In the genomic region with DNA sequence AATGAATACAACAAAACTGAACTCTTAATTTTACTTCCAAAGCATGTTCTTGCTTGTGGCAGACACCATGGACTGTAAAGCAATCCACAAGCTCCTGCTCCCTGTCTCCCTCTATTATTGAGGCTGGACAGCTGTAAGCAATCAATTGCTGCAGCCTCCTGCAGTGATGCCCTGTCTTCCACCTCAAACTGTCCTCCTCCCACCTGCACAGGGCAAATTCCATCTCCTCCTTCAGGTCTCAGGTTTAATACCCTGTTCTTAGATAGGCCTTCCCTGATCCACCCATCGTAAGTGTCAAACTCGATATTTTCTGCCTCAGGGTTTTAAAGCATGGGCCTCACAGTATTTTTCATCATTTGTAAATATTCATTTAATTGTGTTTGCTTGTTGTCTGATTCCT, we compare ENCODE assay signal across 25 cellular contexts.
"Had no signal": no experiment of that assay in that cellular context is flagged by ENCODE, and none has a peak within 500 bp of the region (broad histone marks: within the 10 kb centered on the region; RNA-seq: fewer than 3 reads in every experiment).

No MANE protein-coding gene starts in this region.

- H3K4me1 ChIP-seq: psoas muscle, sigmoid colon, suprapubic skin, transverse colon, upper lobe of right lung, uterus had no signal

- H3K9me3 ChIP-seq: mucosa of descending colon, ovary, psoas muscle, sigmoid colon, suprapubic skin, transverse colon, upper lobe of right lung, uterus had no signal

- H3K4me3 ChIP-seq: dorsolateral prefrontal cortex, lung, mucosa of descending colon, neural progenitor cell, ovary, psoas muscle, sigmoid colon, suprapubic skin, transverse colon, upper lobe of right lung, uterus had no signal

- ATAC-seq: left lobe of liver; mucosa of descending colon; natural killer cell treated with Interleukin-12 subunit alpha and Interleukin-12 subunit beta and Interleukin-15 and Interleukin-18, amount 100 ng/mL, for 72 hours; psoas muscle; right cardiac atrium; stimulated activated memory B cell treated with anti-CD40 and anti-IgM and Interleukin-4, amounts not matched to agents 10 μg/mL and 1 μg/mL and 100 μg/mL, for 72 hours; stimulated activated naive CD8-positive, alpha-beta T cell treated with anti-CD3 and anti-CD28 coated beads, Interleukin-15, Interleukin-2, amounts not matched to agents 100 U/mL and 50 U/mL, for 24 hours; upper lobe of right lung had no signal

- H3K27ac ChIP-seq: dorsolateral prefrontal cortex, neural progenitor cell, ovary, psoas muscle, sigmoid colon, suprapubic skin, transverse colon, upper lobe of right lung, uterus had no signal

- DNase-seq: dorsolateral prefrontal cortex; effector CD4-positive, alpha-beta T cell; hypothalamus; immature natural killer cell; islet precursor cell; kidney glomerular epithelial cell; mucosa of descending colon; naive B cell; occipital lobe; ovary; psoas muscle; right cardiac atrium; sigmoid colon; stimulated activated CD4-positive, alpha-beta T cell treated with anti-CD3 and anti-CD28 coated beads, Interleukin-2, amount 100 ng/mL, for 24 hours; stimulated activated CD4-positive, alpha-beta T cell treated with anti-CD3 and anti-CD28 coated beads, Interleukin-4, amount 100 ng/mL, for 24 hours; stimulated activated naive CD8-positive, alpha-beta T cell treated with anti-CD3 and anti-CD28 coated beads, Interleukin-15, Interleukin-2, amounts not matched to agents 100 U/mL and 50 U/mL, for 24 hours; transverse colon; upper lobe of right lung; uterus had no signal

- H3K36me3 ChIP-seq: neural progenitor cell, ovary, uterus had no signal

- H3K27me3 ChIP-seq: dorsolateral prefrontal cortex, neural progenitor cell, ovary, sigmoid colon, suprapubic skin, transverse colon, upper lobe of right lung, uterus had no signal
